ENCODE assay signal across 28 cellular contexts in genomic region chr2:146547236-146547635, GRCh38.
"Had no signal": no experiment of that assay in that cellular context is flagged by ENCODE, and none has a peak within 500 bp of the region (broad histone marks: within the 10 kb centered on the region; RNA-seq: fewer than 3 reads in every experiment).

No MANE protein-coding gene starts in this region.

- FAIRE-seq: small intestine had no signal

- H3K79me2 ChIP-seq: parathyroid adenoma had no signal

- H3K27ac ChIP-seq: neutrophil, ovary, parathyroid adenoma, psoas muscle, right lobe of liver, sigmoid colon, suprapubic skin, testis, tibial artery, transverse colon, upper lobe of right lung, uterus had no signal

- H3K4me1 ChIP-seq: parathyroid adenoma, psoas muscle, right lobe of liver, sigmoid colon, suprapubic skin, testis, tibial artery, transverse colon, upper lobe of right lung, uterus had no signal

- ATAC-seq: naive thymus-derived CD8-positive, alpha-beta T cell; natural killer cell treated with Interleukin-12 subunit alpha and Interleukin-12 subunit beta and Interleukin-15 and Interleukin-18, amount 100 ng/mL, for 72 hours; psoas muscle; right cardiac atrium; right lobe of liver; stimulated activated memory B cell treated with anti-CD40 and anti-IgM and Interleukin-4, amounts not matched to agents 10 μg/mL and 1 μg/mL and 100 μg/mL, for 72 hours; stimulated activated naive CD8-positive, alpha-beta T cell treated with anti-CD3 and anti-CD28 coated beads, Interleukin-15, amount 100 ng/mL, for 72 hours; stimulated activated naive CD8-positive, alpha-beta T cell treated with anti-CD3 and anti-CD28 coated beads, Interleukin-15, Interleukin-2, amounts not matched to agents 100 U/mL and 50 U/mL, for 24 hours; upper lobe of right lung had no signal

- H3K27me3 ChIP-seq: neutrophil, ovary, right lobe of liver, sigmoid colon, suprapubic skin, testis, tibial artery, transverse colon, upper lobe of right lung, uterus had no signal

- H3K36me3 ChIP-seq: neutrophil, ovary, right lobe of liver, sigmoid colon, suprapubic skin, tibial artery, transverse colon, upper lobe of right lung, uterus had no signal

- H3K9me3 ChIP-seq: neutrophil, ovary, psoas muscle, right lobe of liver, sigmoid colon, suprapubic skin, testis, tibial artery, transverse colon, upper lobe of right lung, uterus had no signal

- H3K9ac ChIP-seq: parathyroid adenoma had no signal

- H2AFZ ChIP-seq: parathyroid adenoma had no signal

- DNase-seq: naive thymus-derived CD8-positive, alpha-beta T cell; nephron progenitor cell; occipital lobe; ovary; posterior cingulate gyrus; psoas muscle; right cardiac atrium; right lobe of liver; sigmoid colon; small intestine; stimulated activated CD4-positive, alpha-beta T cell treated with anti-CD3 and anti-CD28 coated beads, Interleukin-15, amount 100 ng/mL, for 24 hours; stimulated activated CD4-positive, alpha-beta T cell treated with anti-CD3 and anti-CD28 coated beads, Interleukin-2, amount 100 ng/mL, for 24 hours; stimulated activated CD4-positive, alpha-beta T cell treated with anti-CD3 and anti-CD28 coated beads, Interleukin-2, amount 100 ng/mL, for 48 hours; stimulated activated CD4-positive, alpha-beta T cell treated with anti-CD3 and anti-CD28 coated beads, Interleukin-4, amount 100 ng/mL, for 24 hours; stimulated activated naive CD4-positive, alpha-beta T cell; stimulated activated naive CD8-positive, alpha-beta T cell treated with anti-CD3 and anti-CD28 coated beads, Interleukin-15, amount 100 ng/mL, for 72 hours; stimulated activated naive CD8-positive, alpha-beta T cell treated with anti-CD3 and anti-CD28 coated beads, Interleukin-15, Interleukin-2, amounts not matched to agents 100 U/mL and 50 U/mL, for 24 hours; substantia nigra; testis; tibial artery; transverse colon; upper lobe of right lung; uterus had no signal

- H3K4me3 ChIP-seq: ovary, psoas muscle, right lobe of liver, sigmoid colon, suprapubic skin, testis, tibial artery, transverse colon, upper lobe of right lung, uterus had no signal
